In genomic region chr21:40074710-40075109, GRCh38 we compare ENCODE assay signal across 20 cellular contexts.
"Had no signal": no experiment of that assay in that cellular context is flagged by ENCODE, and none has a peak within 500 bp of the region (broad histone marks: within the 10 kb centered on the region; RNA-seq: fewer than 3 reads in every experiment).

No MANE protein-coding gene starts in this region.

- H3K27me3 ChIP-seq: dorsolateral prefrontal cortex, ovary, right lobe of liver, spleen, upper lobe of left lung, uterus had no signal

- H3K4me1 ChIP-seq: right lobe of liver, spleen, upper lobe of left lung, uterus had no signal

- DNase-seq: cortex of kidney; dorsolateral prefrontal cortex; effector CD8-positive, alpha-beta T cell; immature natural killer cell; kidney; left colon; mammary epithelial cell; mucosa of descending colon; naive thymus-derived CD8-positive, alpha-beta T cell; ovary; right lobe of liver; spleen; stimulated activated CD4-positive, alpha-beta T cell treated with anti-CD3 and anti-CD28 coated beads, Interleukin-2, amount 100 ng/mL, for 24 hours; stimulated activated CD4-positive, alpha-beta T cell treated with anti-CD3 and anti-CD28 coated beads, Interleukin-4, amount 100 ng/mL, for 4 hours; stimulated activated naive B cell treated with anti-CD40 and anti-IgM and Interleukin-4, amounts not matched to agents 10 μg/mL and 1 μg/mL and 100 μg/mL, for 72 hours; stimulated activated naive CD8-positive, alpha-beta T cell treated with anti-CD3 and anti-CD28 coated beads, Interleukin-15, amount 100 ng/mL, for 72 hours; substantia nigra; upper lobe of left lung; uterus had no signal

- H3K9me3 ChIP-seq: mucosa of descending colon, ovary, right lobe of liver, spleen, thoracic aorta, upper lobe of left lung, uterus had no signal

- ATAC-seq: left colon; mucosa of descending colon; naive thymus-derived CD8-positive, alpha-beta T cell; right lobe of liver; stimulated activated naive B cell treated with anti-CD40 and anti-IgM and Interleukin-4, amounts not matched to agents 10 μg/mL and 1 μg/mL and 100 μg/mL, for 72 hours; stimulated activated naive CD8-positive, alpha-beta T cell treated with anti-CD3 and anti-CD28 coated beads, Interleukin-15, amount 100 ng/mL, for 72 hours had no signal

- H3K36me3 ChIP-seq: ovary, right lobe of liver, spleen, thoracic aorta, upper lobe of left lung, uterus had no signal

- H3K4me3 ChIP-seq: dorsolateral prefrontal cortex, mucosa of descending colon, ovary, right lobe of liver, spleen, thoracic aorta, upper lobe of left lung, uterus had no signal

- H3K27ac ChIP-seq: dorsolateral prefrontal cortex, ovary, right lobe of liver, spleen, thoracic aorta, upper lobe of left lung, uterus had no signal
